11 cellular contexts compared by ENCODE assay signal in genomic region chr13:37155613-37156097, GRCh38. TPM values are rescaled to one million over a fixed set of nuclear protein-coding genes. Genes with fewer than 3 reads are reported as not detected.
DNase-seq lines count a peak whose midpoint lies in the region; ATAC-seq and TF ChIP-seq lines count a peak whose summit lies in the region.
"Not testable (repeated sequence)": the region's sequence is repeated elsewhere in the genome, so short reads cannot be mapped to it uniquely, and the experiment has no call there.
"Had no signal": no experiment of that assay in that cellular context is flagged by ENCODE, and none has a peak within 500 bp of the region (broad histone marks: within the 10 kb centered on the region; RNA-seq: fewer than 3 reads in every experiment).

No MANE protein-coding gene starts in this region.

- TF ChIP-seq CTCF in RWPE2 (IDR thresholded peaks at IDR 0.05; ENCODE audit: poor library complexity, severe bottlenecking); chondrocyte (IDR thresholded peaks at IDR 0.05); neural crest cell (conservative IDR thresholded peaks at IDR 0.05): not testable (repeated sequence)

- H3K36me3 ChIP-seq in HUES64 (ENCODE audit: insufficient read depth, low read length); RWPE2 (ENCODE audit: low read depth): not testable (repeated sequence)

- ATAC-seq in RWPE2 (ENCODE audit: low read depth): not testable (repeated sequence)

- H3K9me3 Mint-ChIP-seq in chondrocyte (ENCODE audit: low read depth) (peaks cover 35% of the 10 kb centered on the region), neural crest cell (peaks cover 20% of the 10 kb centered on the region)

- H3K27ac ChIP-seq in HUES64 (ENCODE audit: low read depth, low read length): not testable (repeated sequence)
- peak overlapping the region; percentile 41 for H3K27ac ChIP-seq in RWPE2 (ENCODE audit: poor library complexity, severe bottlenecking)

- H3K9ac ChIP-seq in HUES64 (ENCODE audit: low read depth, low read length): not testable (repeated sequence)

- WGBS in HUES64: 90% methylated on average over 22 of the region's 22 CpGs

- H3K36me3 Mint-ChIP-seq in chondrocyte (ENCODE audit: low read depth): peaks cover 22% of the 10 kb centered on the region
- peaks cover 13% of the 10 kb centered on the region for H3K36me3 Mint-ChIP-seq in neural crest cell (ENCODE audit: low read depth)

- not testable (repeated sequence) for H3K4me1 ChIP-seq in HUES64 (ENCODE audit: insufficient read depth, low read length); RWPE2 (ENCODE audit: insufficient read depth, poor library complexity, severe bottlenecking)

- DNase-seq in DMS53 treated with DMSO at 0.1 percent for 48 hours (lab: John Stamatoyannopoulos, UW; ENCODE audit: unreplicated experiment): peak; percentile 32
- DNase-seq in NCI-H146 treated with DMSO at 0.1 percent for 48 hours (lab: John Stamatoyannopoulos, UW; ENCODE audit: unreplicated experiment): peak; percentile 41
- peak; percentile 38 for DNase-seq in NCI-H345 treated with DMSO at 0.1 percent for 48 hours (lab: John Stamatoyannopoulos, UW; ENCODE audit: unreplicated experiment)
- DNase-seq in RWPE2 (ENCODE audit: low spot score); chondrocyte (ENCODE audit: low spot score); neural crest cell (ENCODE audit: low read depth, low spot score): not testable (repeated sequence)

- peak overlapping the region; percentile 27; the same call in 1 of the 2 replicates for H3K4me3 ChIP-seq in HUES64 (ENCODE audit: low read length)
- peak overlapping the region; percentile 38 for H3K4me3 ChIP-seq in RWPE2 (ENCODE audit: severe bottlenecking)

- not testable (repeated sequence) for H3K27ac Mint-ChIP-seq in chondrocyte (ENCODE audit: unreplicated experiment); neural crest cell (ENCODE audit: unreplicated experiment)

- not testable (repeated sequence) for H3K9me3 ChIP-seq in HUES64 (ENCODE audit: insufficient read depth, low read depth, low read length); RWPE2 (ENCODE audit: severe bottlenecking)

- H3K4me1 Mint-ChIP-seq in chondrocyte (ENCODE audit: low read depth); neural crest cell: not testable (repeated sequence)

- H3K4me3 Mint-ChIP-seq in chondrocyte (ENCODE audit: unreplicated experiment) (peak overlapping the region; percentile 53), neural crest cell (peak overlapping the region; percentile 0)

- not testable (repeated sequence) for H3K27me3 ChIP-seq in HUES64 (ENCODE audit: insufficient read depth, low read length); RWPE2 (ENCODE audit: insufficient read depth, poor library complexity, severe bottlenecking)

- not testable (repeated sequence) for H3K27me3 Mint-ChIP-seq in chondrocyte (ENCODE audit: low read depth); neural crest cell (ENCODE audit: low read depth)

RNA-seq across cellular contexts. Expression of gene CSNK1A1L, which starts 50.2 kb away (rescaled TPM):
- not detected for polyA plus RNA-seq in HUES64 (2013, experiment 1 of 2)
- not detected for polyA plus RNA-seq in HUES64 (2013, experiment 2 of 2)
- total RNA-seq in chondrocyte (not detected in 3 replicates), neural crest cell (not detected in 2 replicates)
- total RNA-seq: Daoy; GM12878; HT1080; T-helper 1 cell treated with Interleukin-12 subunit alpha and Interleukin-12 subunit beta and Interleukin-4 antibody, amounts not matched to agents 30 ng/mL and 1 ng/mL, for 36 hours had no signal
- polyA plus RNA-seq: GM12878 had no signal
